ENCODE assay signal across 1 cellular context in the genomic region with DNA sequence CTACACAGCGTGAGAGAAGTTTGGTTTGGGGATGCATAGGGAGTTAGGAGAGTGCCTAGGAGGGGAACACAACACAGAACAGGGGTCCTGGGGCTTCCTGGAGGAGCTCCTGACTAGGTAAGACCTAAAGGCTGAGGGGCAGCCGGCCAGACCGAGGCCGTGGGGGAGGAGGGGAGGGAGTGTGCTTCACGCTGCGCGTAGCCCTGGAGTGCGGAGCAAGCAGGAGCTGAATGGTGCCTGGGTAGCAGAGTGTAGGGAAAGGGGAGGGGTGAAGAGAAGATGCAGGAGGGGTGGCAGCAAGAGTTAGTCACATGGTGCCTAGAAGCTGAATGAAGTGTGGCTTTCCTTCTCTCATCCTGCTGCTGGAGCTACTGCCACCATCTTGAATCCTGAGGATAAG.
TF ChIP-seq lines count a peak whose summit lies in the region.

No MANE protein-coding gene starts in this region.

TF ChIP-seq in K562, 482 proteins besides CTCF, POLR2A, EP300 and RAD21:
- TF ChIP-seq HDAC8 (tag; IDR thresholded peaks at IDR 0.05) (no peak), SMARCA5 (IDR thresholded peaks at IDR 0.05) (no peak), SUPT5H (IDR thresholded peaks at IDR 0.05) (no peak)
- TF ChIP-seq, protein P1, sequence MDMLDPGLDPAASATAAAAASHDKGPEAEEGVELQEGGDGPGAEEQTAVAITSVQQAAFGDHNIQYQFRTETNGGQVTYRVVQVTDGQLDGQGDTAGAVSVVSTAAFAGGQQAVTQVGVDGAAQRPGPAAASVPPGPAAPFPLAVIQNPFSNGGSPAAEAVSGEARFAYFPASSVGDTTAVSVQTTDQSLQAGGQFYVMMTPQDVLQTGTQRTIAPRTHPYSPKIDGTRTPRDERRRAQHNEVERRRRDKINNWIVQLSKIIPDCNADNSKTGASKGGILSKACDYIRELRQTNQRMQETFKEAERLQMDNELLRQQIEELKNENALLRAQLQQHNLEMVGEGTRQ (CRISPR knock-in tag; IDR thresholded peaks at IDR 0.05), result 0 out of 2 replicates have a peak, but pooled peaks have one; percentile 19
